In the genomic region with DNA sequence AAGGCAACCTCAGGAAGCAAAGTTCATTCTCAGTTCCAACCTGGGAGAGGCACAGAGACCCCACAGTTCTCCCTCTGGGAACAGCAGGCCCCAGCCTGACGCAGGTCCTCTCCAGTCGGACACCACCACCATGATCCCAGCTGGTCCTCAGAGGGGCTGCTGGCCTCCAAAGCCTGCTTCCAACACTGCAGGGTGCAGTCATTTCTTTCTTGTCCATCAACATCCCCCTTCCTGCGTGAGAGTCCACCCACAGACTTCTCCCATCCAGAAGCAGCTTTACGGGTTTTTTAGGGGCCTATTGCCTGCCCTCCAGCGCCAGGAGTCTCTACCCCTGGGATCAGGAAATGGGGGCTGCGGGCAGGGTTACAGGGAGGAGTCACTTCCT, we compare ENCODE assay signal across 22 cellular contexts. TPM values are rescaled to one million over a fixed set of nuclear protein-coding genes. Genes with fewer than 3 reads are reported as not detected.
DNase-seq lines count a peak whose midpoint lies in the region; ATAC-seq and TF ChIP-seq lines count a peak whose summit lies in the region.
"Had no signal": no experiment of that assay in that cellular context is flagged by ENCODE, and none has a peak within 500 bp of the region (broad histone marks: within the 10 kb centered on the region; RNA-seq: fewer than 3 reads in every experiment).

No MANE protein-coding gene starts in this region.

- no peaks in the 10 kb centered on the region for H3K36me3 Mint-ChIP-seq in naive thymus-derived CD8-positive, alpha-beta T cell
- H3K36me3 Mint-ChIP-seq: CD14-positive monocyte had no signal

- peak overlapping the region in 7 of 10 donors; percentile 10 to 54 (median 39) for H3K4me3 Mint-ChIP-seq in naive thymus-derived CD8-positive, alpha-beta T cell
- H3K4me3 Mint-ChIP-seq: HFFc6 had no signal

- H3K36me3 ChIP-seq in BLaER1 = no peaks in the 10 kb centered on the region
- H3K36me3 ChIP-seq in HUES48 (ENCODE audit: control insufficient read depth, insufficient read depth, low read length) = no peaks in the 10 kb centered on the region
- H3K36me3 ChIP-seq in NT2/D1 (ENCODE audit: insufficient read depth, insufficient read length, low read length) = no peaks in the 10 kb centered on the region
- H3K36me3 ChIP-seq in brain microvascular endothelial cell (replicated peaks) = no peaks in the 10 kb centered on the region

- H3K4me2 ChIP-seq in BLaER1 = peak overlapping the region; percentile 85

- H3K27ac ChIP-seq in BLaER1 = no peak overlapping the region
- peak overlapping the region; percentile 11 for H3K27ac ChIP-seq in HUES48 (ENCODE audit: low read depth, low read length)
- no peak overlapping the region for H3K27ac ChIP-seq in brain microvascular endothelial cell

- H3K9me3 Mint-ChIP-seq in naive thymus-derived CD8-positive, alpha-beta T cell = no peaks in the 10 kb centered on the region
- H3K9me3 Mint-ChIP-seq: HFFc6 had no signal

- peaks cover 0 to 13% (median 2%) of the 10 kb centered on the region in 5 donors for H3K27me3 Mint-ChIP-seq in naive thymus-derived CD8-positive, alpha-beta T cell

- peaks cover 25 to 48% (median 31%) of the 10 kb centered on the region in 4 donors for H3K4me1 Mint-ChIP-seq in naive thymus-derived CD8-positive, alpha-beta T cell

- H3K4me1 ChIP-seq in BLaER1 (peaks cover 38% of the 10 kb centered on the region), HUES48 (ENCODE audit: control insufficient read depth, insufficient read depth, low read length) (peaks cover 44% of the 10 kb centered on the region), NT2/D1 (ENCODE audit: insufficient read depth, insufficient read length) (peaks cover 20% of the 10 kb centered on the region)

- H3K27me3 ChIP-seq in BLaER1 (0 out of 2 replicates have a peak, but pooled peaks cover 3% of the 10 kb centered on the region), HUES48 (ENCODE audit: control insufficient read depth, insufficient read depth, low read length) (peaks cover 14% of the 10 kb centered on the region; the same call in 1 of the 2 replicates), NT2/D1 (ENCODE audit: insufficient read depth, insufficient read length) (no peaks in the 10 kb centered on the region), brain microvascular endothelial cell (replicated peaks) (peaks cover 23% of the 10 kb centered on the region)

- POLR2A ChIA-PET in naive thymus-derived CD8-positive, alpha-beta T cell (lab: Charles Lee) = interaction anchor here (0.8 to 1.8 kb wide), 2 partner anchors 29 to 35 kb away, joined by 3 to 11 read pairs; partner anchors contain the start of gene TNRC6C

- in situ Hi-C loops in brain microvascular endothelial cell (cut with HindIII; ENCODE audit: low pct_ligation_motif_present, low sequenced_read_pairs) = no loop called here

- H3K27ac Mint-ChIP-seq in naive thymus-derived CD8-positive, alpha-beta T cell = peak overlapping the region in 5 of 10 donors; percentile 31 to 79 (median 46)
- H3K27ac Mint-ChIP-seq: CD14-positive monocyte, HFFc6 had no signal

- H3K9ac ChIP-seq in BLaER1 (no peak overlapping the region), HUES48 (ENCODE audit: low read depth, low read length) (no peak overlapping the region), NT2/D1 (ENCODE audit: insufficient read length, low read depth) (peak overlapping the region; percentile 8)

- H4K20me1 ChIP-seq in BLaER1 = no peaks in the 10 kb centered on the region

- DNase-seq in NT2/D1 (ENCODE audit: low read depth, low spot score) (no peak), NCI-H128 (lab: John Stamatoyannopoulos, UW; ENCODE audit: unreplicated experiment) (no peak), brain microvascular endothelial cell (no peak), foreskin melanocyte (no peak), NCI-H524 treated with DMSO at 0.1 percent for 48 hours (lab: John Stamatoyannopoulos, UW) (no peak)
- no peak for DNase-seq in naive thymus-derived CD8-positive, alpha-beta T cell
- DNase-seq: 8988T; AML-193; DMS79; HFFc6; Karpas-422; NCI-H1417; NCI-H1930; NCI-H2227 treated with DMSO at 0.1 percent for 48 hours; NCI-H510A; NCI-H748 treated with DMSO at 0.1 percent for 48 hours; NK-92 treated with Interleukin-12 subunit alpha and Interleukin-12 subunit beta, amount 100 ng/mL, for 24 hours had no signal

- H3K4me3 ChIP-seq in BLaER1 (no peak overlapping the region), HUES48 (ENCODE audit: low read depth, low read length) (no peak overlapping the region), NT2/D1 (ENCODE audit: insufficient read length, low read depth) (no peak overlapping the region), brain microvascular endothelial cell (ENCODE audit: low read depth, low read length) (no peak overlapping the region)
- H3K4me3 ChIP-seq: GM12878 had no signal

- no peak for ATAC-seq in naive thymus-derived CD8-positive, alpha-beta T cell
- ATAC-seq: GM12878, SK-N-SH treated with all-trans-retinoic acid at 6 μM for 48 hours had no signal

- H3K9me3 ChIP-seq in BLaER1 (no peaks in the 10 kb centered on the region), HUES48 (ENCODE audit: control insufficient read depth, insufficient read depth, low read length) (no peaks in the 10 kb centered on the region), NT2/D1 (ENCODE audit: insufficient read depth, low read length) (no peaks in the 10 kb centered on the region)

- no peak for TF ChIP-seq CTCF in brain microvascular endothelial cell (IDR thresholded peaks at IDR 0.05; ENCODE audit: low read depth, low read length, missing control alignments)

RNA-seq across cellular contexts. Expression of gene TNRC6C, which starts 29.3 kb away (rescaled TPM):
- total RNA-seq in naive thymus-derived CD8-positive, alpha-beta T cell = 100 to 1,000 TPM; 113 to 116 TPM
- 1 to 10 TPM; 4.9 to 8.6 (median 5.8) TPM for polyA plus RNA-seq in naive thymus-derived CD8-positive, alpha-beta T cell
